In the genomic region with DNA sequence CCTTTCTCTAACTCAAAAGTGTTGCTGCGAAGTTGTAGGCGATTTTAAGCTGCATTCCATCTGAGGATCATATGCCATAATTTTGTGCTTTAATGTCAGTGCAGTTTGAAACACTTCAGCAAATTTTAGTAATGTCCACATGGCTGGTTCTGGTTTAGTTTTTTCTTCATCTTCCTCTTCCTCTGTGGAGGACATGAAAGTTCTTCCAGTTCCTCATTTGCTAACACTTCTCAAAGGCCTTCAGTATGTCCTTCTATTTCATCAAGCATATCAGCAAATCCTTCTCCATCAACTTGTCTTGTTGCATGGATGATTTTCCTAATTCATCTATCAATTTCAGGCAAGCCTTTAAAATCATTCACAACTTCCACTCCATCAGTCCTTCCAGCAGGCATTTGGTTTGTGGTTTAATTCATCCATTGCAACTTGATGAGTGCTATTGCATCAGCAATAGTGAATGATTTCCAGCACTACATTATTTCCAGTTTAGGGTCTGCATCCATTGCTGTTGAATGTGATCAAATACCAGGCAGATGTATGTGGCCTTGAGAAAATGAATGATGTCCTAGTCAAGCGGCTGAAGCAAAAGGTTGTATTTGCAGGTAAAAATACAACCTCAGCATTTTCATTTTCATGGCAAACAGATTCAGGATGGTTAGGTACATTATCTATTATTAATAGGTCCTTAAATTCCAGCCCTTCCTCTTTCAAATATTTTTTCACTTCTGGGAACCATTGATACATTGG, we compare ENCODE assay signal across 15 cellular contexts. TPM values are rescaled to one million over a fixed set of nuclear protein-coding genes. Genes with fewer than 3 reads are reported as not detected.
A peak's percentile ranks its signal among the peaks of the same experiment; 100 is the strongest.
DNase-seq lines count a peak whose midpoint lies in the region; ATAC-seq and TF ChIP-seq lines count a peak whose summit lies in the region.
"Had no signal": no experiment of that assay in that cellular context is flagged by ENCODE, and none has a peak within 500 bp of the region (broad histone marks: within the 10 kb centered on the region; RNA-seq: fewer than 3 reads in every experiment).

No MANE protein-coding gene starts in this region.

- POLR2A ChIA-PET in activated CD4-positive, alpha-beta T cell treated with anti-CD3 and anti-CD28 coated beads for 36 hours (lab: Charles Lee), result no interaction called here
- POLR2A ChIA-PET in HEK293T (lab: Yijun Ruan, JAX), result no interaction called here

- H3K27me3 ChIP-seq in spleen (replicated peaks in 1 of 7), result no peaks in the 10 kb centered on the region
- no peaks in the 10 kb centered on the region for H3K27me3 ChIP-seq in endodermal cell (ENCODE audit: control insufficient read depth, insufficient read depth, low read length, poor library complexity, severe bottlenecking)

- peaks cover 25% of the 10 kb centered on the region for H3K4me1 Mint-ChIP-seq in activated CD4-positive, alpha-beta T cell treated with anti-CD3 and anti-CD28 coated beads for 36 hours
- H3K4me1 Mint-ChIP-seq in activated naive CD8-positive, alpha-beta T cell treated with anti-CD3 and anti-CD28 coated beads for 36 hours, result peaks cover 16% of the 10 kb centered on the region
- peaks cover 10% of the 10 kb centered on the region for H3K4me1 Mint-ChIP-seq in endodermal cell

- peaks cover 23% of the 10 kb centered on the region for H3K36me3 Mint-ChIP-seq in activated CD4-positive, alpha-beta T cell treated with anti-CD3 and anti-CD28 coated beads for 36 hours (ENCODE audit: low read depth)
- peaks cover 10% of the 10 kb centered on the region for H3K36me3 Mint-ChIP-seq in activated naive CD8-positive, alpha-beta T cell treated with anti-CD3 and anti-CD28 coated beads for 36 hours
- peaks cover 15% of the 10 kb centered on the region for H3K36me3 Mint-ChIP-seq in endodermal cell (ENCODE audit: low read depth)

- TF ChIP-seq POLR2A in spleen (IDR thresholded peaks at IDR 0.05), result no peak

- no peak for TF ChIP-seq CTCF in spleen (IDR thresholded peaks at IDR 0.05 in 8 of 11, conservative IDR thresholded peaks at IDR 0.05 in 3 of 11)
- TF ChIP-seq CTCF in endodermal cell (conservative IDR thresholded peaks at IDR 0.05), result no peak

- CTCF ChIA-PET in activated CD4-positive, alpha-beta T cell treated with anti-CD3 and anti-CD28 coated beads for 36 hours (lab: Charles Lee), result no interaction called here
- CTCF ChIA-PET in HEK293T (lab: Yijun Ruan, JAX), result interaction anchor here (0.9 kb wide), 1 partner anchor 18 kb away, joined by 3 read pairs; no protein-coding TSS in a partner anchor

- H3K27ac ChIP-seq in spleen (peak overlapping the region; percentile 23 to 78 (median 64)), endodermal cell (ENCODE audit: low read depth, low read length) (no peak overlapping the region)

- peak overlapping the region; percentile 45 for H3K27ac Mint-ChIP-seq in activated CD4-positive, alpha-beta T cell treated with anti-CD3 and anti-CD28 coated beads for 36 hours
- peak overlapping the region; percentile 67 for H3K27ac Mint-ChIP-seq in activated naive CD8-positive, alpha-beta T cell treated with anti-CD3 and anti-CD28 coated beads for 36 hours
- no peak overlapping the region for H3K27ac Mint-ChIP-seq in endodermal cell

- intact Hi-C loops in activated CD4-positive, alpha-beta T cell treated with anti-CD3 and anti-CD28 coated beads for 36 hours (cut with DNase I, micrococcal nuclease), result no loop called here
- intact Hi-C loops in spleen (cut with DNase I; ENCODE audit: low total_unique reads), result no loop called here

- H3K9me3 Mint-ChIP-seq in activated CD4-positive, alpha-beta T cell treated with anti-CD3 and anti-CD28 coated beads for 36 hours (ENCODE audit: low read depth), result no peaks in the 10 kb centered on the region
- H3K9me3 Mint-ChIP-seq in activated naive CD8-positive, alpha-beta T cell treated with anti-CD3 and anti-CD28 coated beads for 36 hours, result no peaks in the 10 kb centered on the region
- H3K9me3 Mint-ChIP-seq in endodermal cell, result no peaks in the 10 kb centered on the region

- no peak overlapping the region for H3K4me3 Mint-ChIP-seq in activated CD4-positive, alpha-beta T cell treated with anti-CD3 and anti-CD28 coated beads for 36 hours
- H3K4me3 Mint-ChIP-seq in activated naive CD8-positive, alpha-beta T cell treated with anti-CD3 and anti-CD28 coated beads for 36 hours, result no peak overlapping the region
- H3K4me3 Mint-ChIP-seq in endodermal cell, result no peak overlapping the region

- H3K9me3 ChIP-seq in spleen, result no peaks in the 10 kb centered on the region
- no peaks in the 10 kb centered on the region for H3K9me3 ChIP-seq in endodermal cell (ENCODE audit: control insufficient read depth, low read length)

- WGBS in spleen, 5 donors, result 82 to 90% (median 87%) methylated on average over 3 of the region's 3 CpGs
- WGBS in endodermal cell (ENCODE audit: insufficient coverage in 1 of 2, insufficient read length in 1 of 2), 2 experiments, result 97 to 100% methylated on average over 2 to 3 of the region's 3 CpGs

- H3K4me1 ChIP-seq in spleen (peaks cover 11 to 82% (median 52%) of the 10 kb centered on the region in 6 donors), endodermal cell (ENCODE audit: control insufficient read depth, insufficient read depth, low read length) (no peaks in the 10 kb centered on the region)

- H3K36me3 ChIP-seq in spleen, result peaks cover 0 to 46% (median 20%) of the 10 kb centered on the region in 6 donors
- no peaks in the 10 kb centered on the region for H3K36me3 ChIP-seq in endodermal cell (ENCODE audit: control insufficient read depth, insufficient read depth, low read length)

- H3K27me3 Mint-ChIP-seq in activated CD4-positive, alpha-beta T cell treated with anti-CD3 and anti-CD28 coated beads for 36 hours, result no peaks in the 10 kb centered on the region
- no peaks in the 10 kb centered on the region for H3K27me3 Mint-ChIP-seq in activated naive CD8-positive, alpha-beta T cell treated with anti-CD3 and anti-CD28 coated beads for 36 hours
- H3K27me3 Mint-ChIP-seq in endodermal cell (ENCODE audit: insufficient read depth), result no peaks in the 10 kb centered on the region

- H3K4me3 ChIP-seq in spleen, result peak overlapping the region in 1 of 8 donors; percentile 19
- H3K4me3 ChIP-seq in endodermal cell (ENCODE audit: low read length), result no peak overlapping the region

- no peak for DNase-seq in activated CD4-positive, alpha-beta T cell treated with anti-CD3 and anti-CD28 coated beads for 36 hours
- DNase-seq in activated CD4-positive, alpha-beta T cell treated with anti-CD3 and anti-CD28 coated beads for 4 hours, result no peak
- peak; percentile 59 for DNase-seq in NAMALWA (ENCODE audit: low spot score)
- no peak for DNase-seq in activated naive CD8-positive, alpha-beta T cell treated with anti-CD3 and anti-CD28 coated beads for 36 hours
- DNase-seq in spleen, result no peak
- DNase-seq in NCI-H1105 (lab: John Stamatoyannopoulos, UW), result no peak
- DNase-seq in endodermal cell, result no peak
- no peak for DNase-seq in HEK293T (ENCODE audit: extremely low spot score)
- DNase-seq: activated CD4-positive, alpha-beta T cell treated with anti-CD3 and anti-CD28 coated beads, Interleukin-2, amount 50 U/mL, for 1 hour; central memory CD4-positive, alpha-beta T cell; DMS153; GOT3; NCI-H1436 treated with DMSO at 0.1 percent for 48 hours; NCI-H524 treated with DMSO at 0.1 percent for 48 hours; occipital lobe had no signal

- H3K9ac ChIP-seq in endodermal cell (ENCODE audit: extremely low read depth, low read length, poor library complexity, severe bottlenecking), result no peak overlapping the region

- ATAC-seq in activated CD4-positive, alpha-beta T cell treated with anti-CD3 and anti-CD28 coated beads for 36 hours, result no peak

TF ChIP-seq in HEK293T, 16 proteins besides CTCF, POLR2A, EP300 and RAD21:
- TF ChIP-seq SUZ12 (IDR thresholded peaks at IDR 0.05), result no peak
- TF ChIP-seq ARNT (IDR thresholded peaks at IDR 0.05), result no peak
- TF ChIP-seq CTBP1 (IDR thresholded peaks at IDR 0.05; ENCODE audit: borderline replicate concordance), result no peak
- TF ChIP-seq L3MBTL2 (conservative IDR thresholded peaks at IDR 0.05), result no peak
- TF ChIP-seq, protein P1, sequence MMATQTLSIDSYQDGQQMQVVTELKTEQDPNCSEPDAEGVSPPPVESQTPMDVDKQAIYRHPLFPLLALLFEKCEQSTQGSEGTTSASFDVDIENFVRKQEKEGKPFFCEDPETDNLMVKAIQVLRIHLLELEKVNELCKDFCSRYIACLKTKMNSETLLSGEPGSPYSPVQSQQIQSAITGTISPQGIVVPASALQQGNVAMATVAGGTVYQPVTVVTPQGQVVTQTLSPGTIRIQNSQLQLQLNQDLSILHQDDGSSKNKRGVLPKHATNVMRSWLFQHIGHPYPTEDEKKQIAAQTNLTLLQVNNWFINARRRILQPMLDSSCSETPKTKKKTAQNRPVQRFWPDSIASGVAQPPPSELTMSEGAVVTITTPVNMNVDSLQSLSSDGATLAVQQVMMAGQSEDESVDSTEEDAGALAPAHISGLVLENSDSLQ (IDR thresholded peaks at IDR 0.05), result no peak
- TF ChIP-seq FOXM1 (IDR thresholded peaks at IDR 0.05; ENCODE audit: borderline replicate concordance), result no peak
- TF ChIP-seq NFRKB (IDR thresholded peaks at IDR 0.05), result no peak
- no peak for TF ChIP-seq TARDBP (IDR thresholded peaks at IDR 0.05)
- no peak for TF ChIP-seq SP1 (IDR thresholded peaks at IDR 0.05)

RNA-seq across cellular contexts. Expression of a gene that starts 20.2 kb away (rescaled TPM):
- 10 to 100 TPM; 10.4 to 10.5 TPM for total RNA-seq in activated CD4-positive, alpha-beta T cell treated with anti-CD3 and anti-CD28 coated beads for 36 hours
- total RNA-seq in activated naive CD8-positive, alpha-beta T cell treated with anti-CD3 and anti-CD28 coated beads for 36 hours, result 1 to 10 TPM; 6.2 to 6.9 TPM
- total RNA-seq in spleen, result 10 to 100 TPM in 6 of 7 donors, 1 to 10 TPM in 1; 8.1 to 18.2 (median 11.9) TPM
- 10 to 100 TPM; 15.1 to 18.6 (median 17.1) TPM for polyA plus RNA-seq in spleen
- 1 to 10 TPM; 4.0 to 6.6 TPM for total RNA-seq in endodermal cell
- 6.7 TPM for polyA plus RNA-seq in endodermal cell (2013, experiment 1 of 2)
- polyA plus RNA-seq in endodermal cell (2013, experiment 2 of 2), result 7.5 TPM
